Comparison of ENCODE assay signal across 22 cellular contexts in genomic region chr3:33900440-33900808, GRCh38.
A peak's percentile ranks its signal among the peaks of the same experiment; 100 is the strongest.
DNase-seq lines count a peak whose midpoint lies in the region; ATAC-seq lines count a peak whose summit lies in the region.
"Had no signal": no experiment of that assay in that cellular context is flagged by ENCODE, and none has a peak within 500 bp of the region (broad histone marks: within the 10 kb centered on the region; RNA-seq: fewer than 3 reads in every experiment).

No MANE protein-coding gene starts in this region.

- H3K18ac ChIP-seq in mesenchymal stem cell (ENCODE audit: low read depth in 1 of 2, low read length in 2 of 2) = peak overlapping the region; percentile 3 to 80

- ATAC-seq in activated CD8-positive, alpha-beta memory T cell treated with anti-CD3 and anti-CD28 coated beads, Interleukin-2, amount 10 ng/mL, durations not matched to agents 7 days and 5 days = no peak
- ATAC-seq: A549; CD8-positive, alpha-beta T cell; GM12878 had no signal

- H3K9me3 ChIP-seq in mesenchymal stem cell (ENCODE audit: control insufficient read depth, low read length) = peaks cover 12% of the 10 kb centered on the region
- H3K9me3 ChIP-seq: A549; BLaER1 treated with 17β-estradiol and CSF1 and Interleukin-3, amounts not matched to agents 10 nM and 100 nM had no signal

- no peak overlapping the region for H3K9ac ChIP-seq in mesenchymal stem cell (ENCODE audit: low read length)
- H3K9ac ChIP-seq: BLaER1 treated with 17β-estradiol and CSF1 and Interleukin-3, amounts not matched to agents 10 nM and 100 nM had no signal

- no peaks in the 10 kb centered on the region for H3K9me3 Mint-ChIP-seq in activated CD8-positive, alpha-beta memory T cell treated with anti-CD3 and anti-CD28 coated beads, Interleukin-2, amount 10 ng/mL, durations not matched to agents 7 days and 5 days (ENCODE audit: low read depth)
- H3K9me3 Mint-ChIP-seq: CD4-positive, alpha-beta T cell; CD8-positive, alpha-beta T cell had no signal

- H2BK12ac ChIP-seq in mesenchymal stem cell (ENCODE audit: low read length in 2 of 2) = peak overlapping the region in 1 of 2 experiments; percentile 39

- H3K4ac ChIP-seq in mesenchymal stem cell (ENCODE audit: low read depth in 1 of 2, low read length in 2 of 2) = peak overlapping the region in 1 of 2 experiments; percentile 4

- no peak overlapping the region for H2BK120ac ChIP-seq in mesenchymal stem cell (ENCODE audit: low read depth, low read length)

- H3K14ac ChIP-seq in mesenchymal stem cell (ENCODE audit: low read length in 2 of 2) = peak overlapping the region in 1 of 2 experiments; percentile 39

- no peaks in the 10 kb centered on the region for H3K27me3 ChIP-seq in mesenchymal stem cell (ENCODE audit: control insufficient read depth in 1 of 2, insufficient read depth in 1 of 2, low read length in 2 of 2)
- H3K27me3 ChIP-seq: BLaER1 treated with 17β-estradiol and CSF1 and Interleukin-3, amounts not matched to agents 10 nM and 100 nM had no signal

- no peak overlapping the region for H2AFZ ChIP-seq in mesenchymal stem cell (ENCODE audit: low read depth, low read length)

- H2AK5ac ChIP-seq in mesenchymal stem cell (ENCODE audit: low read length, severe bottlenecking) = no peak overlapping the region

- peak; percentile 9 for DNase-seq in activated CD8-positive, alpha-beta memory T cell treated with anti-CD3 and anti-CD28 coated beads, Interleukin-2, amount 10 ng/mL, durations not matched to agents 7 days and 5 days
- DNase-seq in activated CD8-positive, alpha-beta memory T cell treated with anti-CD3 and anti-CD28 coated beads, Interleukin-2, amount 50 U/mL, for 48 hours = no peak
- DNase-seq in mesenchymal stem cell (no peak), SIG-M5 (lab: John Stamatoyannopoulos, UW) (no peak)
- DNase-seq in activated CD4-positive, alpha-beta T cell treated with anti-CD3 and anti-CD28 coated beads for 1 hour = no peak
- DNase-seq: AML-193; CD4-positive, alpha-beta T cell; CD8-positive, alpha-beta T cell; COR-L47; DMS 273 treated with DMSO at 0.1 percent for 48 hours; DMS153; DMS53; DMS79; DND-41; EL; GDM1 had no signal

- H3K36me3 Mint-ChIP-seq in activated CD8-positive, alpha-beta memory T cell treated with anti-CD3 and anti-CD28 coated beads, Interleukin-2, amount 10 ng/mL, durations not matched to agents 7 days and 5 days = no peaks in the 10 kb centered on the region
- H3K36me3 Mint-ChIP-seq: CD8-positive, alpha-beta T cell had no signal

- H3K4me1 ChIP-seq in mesenchymal stem cell (ENCODE audit: control insufficient read depth, insufficient read depth, low read depth, low read length) = no peaks in the 10 kb centered on the region
- H3K4me1 ChIP-seq: A549; BLaER1 treated with 17β-estradiol and CSF1 and Interleukin-3, amounts not matched to agents 10 nM and 100 nM had no signal

- H3K4me1 Mint-ChIP-seq in activated CD8-positive, alpha-beta memory T cell treated with anti-CD3 and anti-CD28 coated beads, Interleukin-2, amount 10 ng/mL, durations not matched to agents 7 days and 5 days = no peaks in the 10 kb centered on the region
- H3K4me1 Mint-ChIP-seq: B cell had no signal

- peak overlapping the region; percentile 1 for H4K91ac ChIP-seq in mesenchymal stem cell (ENCODE audit: low read length)

- H3K27ac ChIP-seq in mesenchymal stem cell (ENCODE audit: low read length, poor library complexity, severe bottlenecking) = no peak overlapping the region
- H3K27ac ChIP-seq: 22Rv1; A549; BLaER1 treated with 17β-estradiol and CSF1 and Interleukin-3, amounts not matched to agents 10 nM and 100 nM; C4-2B had no signal

- H3K27me3 Mint-ChIP-seq in activated CD8-positive, alpha-beta memory T cell treated with anti-CD3 and anti-CD28 coated beads, Interleukin-2, amount 10 ng/mL, durations not matched to agents 7 days and 5 days = no peaks in the 10 kb centered on the region
- H3K27me3 Mint-ChIP-seq: B cell; CD4-positive, alpha-beta T cell had no signal

- no peaks in the 10 kb centered on the region for H3K79me1 ChIP-seq in mesenchymal stem cell (replicated peaks; ENCODE audit: low read length, poor library complexity, severe bottlenecking)

- no peak overlapping the region for H2BK5ac ChIP-seq in mesenchymal stem cell (ENCODE audit: low read depth, low read length, poor library complexity, severe bottlenecking)

- CTCF ChIA-PET in activated CD8-positive, alpha-beta memory T cell treated with anti-CD3 and anti-CD28 coated beads, Interleukin-2, amount 10 ng/mL, durations not matched to agents 7 days and 5 days (lab: Charles Lee) = interaction anchor here (1.5 kb wide), 1 partner anchor 15 kb away, joined by 3 read pairs; no protein-coding TSS in a partner anchor

- no peak overlapping the region for H3K27ac Mint-ChIP-seq in activated CD8-positive, alpha-beta memory T cell treated with anti-CD3 and anti-CD28 coated beads, Interleukin-2, amount 10 ng/mL, durations not matched to agents 7 days and 5 days
- H3K27ac Mint-ChIP-seq: B cell; CD4-positive, alpha-beta T cell; CD8-positive, alpha-beta T cell had no signal

- H3K4me2 ChIP-seq in mesenchymal stem cell (ENCODE audit: low read length, poor library complexity, severe bottlenecking) = no peak overlapping the region
- H3K4me2 ChIP-seq: A549; BLaER1 treated with 17β-estradiol and CSF1 and Interleukin-3, amounts not matched to agents 10 nM and 100 nM had no signal

- H3K4me3 ChIP-seq in mesenchymal stem cell (ENCODE audit: insufficient read depth in 1 of 2, low read depth in 1 of 2, low read length in 2 of 2) = no peak overlapping the region
- H3K4me3 ChIP-seq: A549; BLaER1 treated with 17β-estradiol and CSF1 and Interleukin-3, amounts not matched to agents 10 nM and 100 nM; GM12878 had no signal

- H3K23ac ChIP-seq in mesenchymal stem cell (ENCODE audit: low read length in 2 of 2) = no peak overlapping the region

- H3K4me3 Mint-ChIP-seq in activated CD8-positive, alpha-beta memory T cell treated with anti-CD3 and anti-CD28 coated beads, Interleukin-2, amount 10 ng/mL, durations not matched to agents 7 days and 5 days = no peak overlapping the region
- H3K4me3 Mint-ChIP-seq: B cell; CD4-positive, alpha-beta T cell; CD8-positive, alpha-beta T cell had no signal

- H3K36me3 ChIP-seq in mesenchymal stem cell (ENCODE audit: control insufficient read depth in 1 of 2, insufficient read depth in 2 of 2, low read depth in 1 of 2, low read length in 2 of 2) = no peaks in the 10 kb centered on the region
- H3K36me3 ChIP-seq: BLaER1 treated with 17β-estradiol and CSF1 and Interleukin-3, amounts not matched to agents 10 nM and 100 nM had no signal

- no peak overlapping the region for H2BK15ac ChIP-seq in mesenchymal stem cell (ENCODE audit: low read depth, poor library complexity, severe bottlenecking)

- peak overlapping the region; percentile 21 for H4K8ac ChIP-seq in mesenchymal stem cell (ENCODE audit: low read length)
